ENCODE assay signal across 20 cellular contexts in genomic region chr7:134313543-134313942, GRCh38. TPM values are rescaled to one million over a fixed set of nuclear protein-coding genes. Genes with fewer than 3 reads are reported as not detected.
DNase-seq lines count a peak whose midpoint lies in the region; ATAC-seq, FAIRE-seq and TF ChIP-seq lines count a peak whose summit lies in the region.
"Had no signal": no experiment of that assay in that cellular context is flagged by ENCODE, and none has a peak within 500 bp of the region (broad histone marks: within the 10 kb centered on the region; RNA-seq: fewer than 3 reads in every experiment).

No MANE protein-coding gene starts in this region.

- TF ChIP-seq POLR2A in K562 (conservative IDR thresholded peaks at IDR 0.05): no peak

- no peaks in the 10 kb centered on the region for H3K27me3 ChIP-seq in K562 (ENCODE audit: control insufficient read depth in 2 of 2, insufficient read depth in 2 of 2, low read length in 2 of 2)
- H3K27me3 ChIP-seq in upper lobe of right lung: no peaks in the 10 kb centered on the region
- H3K27me3 ChIP-seq: BLaER1 had no signal

- H3K79me2 ChIP-seq in K562 (ENCODE audit: control insufficient read depth, insufficient read depth, low read length): peaks cover 15% of the 10 kb centered on the region; the same call in 2 of the 3 replicates

- no peaks in the 10 kb centered on the region for H3K36me3 Mint-ChIP-seq in natural killer cell

- FAIRE-seq in K562 (lab: Jason Lieb, UNC): no peak
- FAIRE-seq: GM12878 had no signal

- no TSS peak for BruUV-seq in K562 (replicated peaks; lab: Mats Ljungman, UMichigan)

- ATAC-seq in K562: no peak
- no peak for ATAC-seq in natural killer cell
- no peak for ATAC-seq in upper lobe of right lung
- ATAC-seq: A549, GM12878, HCT116 had no signal

- peak; percentile 15 for DNase-seq in DMS79 (lab: John Stamatoyannopoulos, UW)
- DNase-seq in HuH-7 (ENCODE audit: low spot score): peak; percentile 9
- DNase-seq in K562 (ENCODE audit: extremely low read depth in 1 of 4, low spot score in 3 of 4): no peak
- peak; percentile 49 for DNase-seq in left kidney (ENCODE audit: low read depth, low spot score)
- no peak for DNase-seq in natural killer cell
- DNase-seq in NCI-H1930 (lab: John Stamatoyannopoulos, UW): no peak
- no peak for DNase-seq in NAMALWA (ENCODE audit: low spot score)
- no peak for DNase-seq in upper lobe of right lung
- DNase-seq: CD4-positive, alpha-beta memory T cell; DMS153; DND-41; EL; GOT3; H7 had no signal

- no peaks in the 10 kb centered on the region for H3K9me3 Mint-ChIP-seq in natural killer cell
- H3K9me3 Mint-ChIP-seq: CD14-positive monocyte; CD4-positive, alpha-beta memory T cell had no signal

- no peak overlapping the region for H3K27ac Mint-ChIP-seq in natural killer cell
- H3K27ac Mint-ChIP-seq: CD14-positive monocyte; CD4-positive, alpha-beta memory T cell had no signal

- no peak for TF ChIP-seq CTCF in K562 (IDR thresholded peaks at IDR 0.05 in 2 of 3, conservative IDR thresholded peaks at IDR 0.05 in 1 of 3; ENCODE audit: insufficient read depth in 2 of 3, low read depth in 1 of 3, low read length in 3 of 3)
- TF ChIP-seq CTCF in natural killer cell (IDR thresholded peaks at IDR 0.05): no peak
- no peak for TF ChIP-seq CTCF in upper lobe of right lung (IDR thresholded peaks at IDR 0.05)

- no peak overlapping the region for H3K4me3 Mint-ChIP-seq in natural killer cell
- H3K4me3 Mint-ChIP-seq: CD14-positive monocyte; CD4-positive, alpha-beta memory T cell had no signal

- POLR2A ChIA-PET in K562 (lab: Yijun Ruan, JAX): interaction anchor here (0.6 to 1.8 kb wide), 4 partner anchors 9 to 229 kb away, joined by 3 to 4 read pairs (median 3); no protein-coding TSS in a partner anchor

- H3K27me3 Mint-ChIP-seq in natural killer cell (ENCODE audit: low read depth in 2 of 2): no peaks in the 10 kb centered on the region
- H3K27me3 Mint-ChIP-seq: CD4-positive, alpha-beta memory T cell had no signal

- no peak for TF ChIP-seq EP300 in K562 (IDR thresholded peaks at IDR 0.05; ENCODE audit: low read length)

- no peaks in the 10 kb centered on the region for H3K9me1 ChIP-seq in K562 (ENCODE audit: control insufficient read depth, insufficient read depth, low read length)

- in situ Hi-C loops in K562 (cut with MboI): no loop called here

- H4K20me1 ChIP-seq in K562 (replicated peaks; ENCODE audit: control insufficient read depth, insufficient read depth, low read length): no peaks in the 10 kb centered on the region
- H4K20me1 ChIP-seq: BLaER1 had no signal

- H3K4me2 ChIP-seq in K562 (ENCODE audit: insufficient read depth, low read length): no peak overlapping the region
- H3K4me2 ChIP-seq: A549, BLaER1 had no signal

- TF ChIP-seq RAD21 in K562 (CRISPR knock-in tag; conservative IDR thresholded peaks at IDR 0.05 in 1 of 2, IDR thresholded peaks at IDR 0.05 in 1 of 2): no peak

- no peak overlapping the region for H3K9ac ChIP-seq in K562 (ENCODE audit: insufficient read depth in 1 of 2, low read depth in 2 of 2, low read length in 2 of 2)
- H3K9ac ChIP-seq: BLaER1 had no signal

- intact Hi-C loops in K562 (cut with micrococcal nuclease): no loop called here
- intact Hi-C loops in natural killer cell (cut with micrococcal nuclease): no loop called here
- intact Hi-C loops in upper lobe of right lung (cut with DNase I): no loop called here

- no peak overlapping the region for H2AFZ ChIP-seq in K562 (ENCODE audit: low read depth, low read length)

- no peak overlapping the region for H3K27ac ChIP-seq in K562 (ENCODE audit: extremely low read depth, low read depth, low read length)
- H3K27ac ChIP-seq in upper lobe of right lung: no peak overlapping the region
- H3K27ac ChIP-seq: 22Rv1, A549, BLaER1 had no signal

- no peaks in the 10 kb centered on the region for H3K36me3 ChIP-seq in K562 (ENCODE audit: control insufficient read depth, insufficient read depth, low read length)
- no peaks in the 10 kb centered on the region for H3K36me3 ChIP-seq in upper lobe of right lung

- H3K4me1 ChIP-seq in K562 (replicated peaks in 1 of 2; ENCODE audit: control insufficient read depth in 2 of 2, insufficient read depth in 2 of 2, low read length in 2 of 2) (peaks cover 3 to 6% of the 10 kb centered on the region in 2 experiments; a peak in 2 of 5 replicates), upper lobe of right lung (peaks cover 10% of the 10 kb centered on the region)

- WGBS in K562 (ENCODE audit: insufficient coverage, low coverage, missing lambda C conversion rate): 75% methylated on average over 1 of the region's 1 CpG

- no peak overlapping the region for H3K4me3 ChIP-seq in K562
- H3K4me3 ChIP-seq in upper lobe of right lung: no peak overlapping the region
- H3K4me3 ChIP-seq: A549, BLaER1, GM12878 had no signal

- no peaks in the 10 kb centered on the region for H3K9me3 ChIP-seq in K562 (replicated peaks; ENCODE audit: control insufficient read depth, insufficient read depth, low read depth, low read length)
- H3K9me3 ChIP-seq in upper lobe of right lung: no peaks in the 10 kb centered on the region
- H3K9me3 ChIP-seq: A549, BLaER1 had no signal

- peaks cover 13 to 17% of the 10 kb centered on the region in 2 donors for H3K4me1 Mint-ChIP-seq in natural killer cell

- CTCF ChIA-PET in K562 (lab: Yijun Ruan, JAX; ENCODE audit: low intra/inter-chr PET ratio): no interaction called here

TF ChIP-seq in K562, 482 proteins besides CTCF, POLR2A, EP300 and RAD21 (continues in another document):
- TF ChIP-seq ZNF639 (CRISPR knock-in tag; conservative IDR thresholded peaks at IDR 0.05 in 1 of 2, IDR thresholded peaks at IDR 0.05 in 1 of 2) (no peak), ZNF12 (CRISPR knock-in tag; IDR thresholded peaks at IDR 0.05) (no peak), ZBTB11 (CRISPR knock-in tag; IDR thresholded peaks at IDR 0.05) (no peak), IRF1 (CRISPR knock-in tag; IDR thresholded peaks at IDR 0.05; ENCODE audit: borderline replicate concordance) (no peak)

RNA-seq across cellular contexts. Expression of gene SLC35B4, which starts 3.2 kb away (rescaled TPM):
- total RNA-seq in K562 (2011; cell fraction: chromatin; rRNA removed; ENCODE audit: low replicate concordance): 36.2 and 46.3 TPM in 2 replicates
- 20.3 and 25.4 TPM in 2 replicates for total RNA-seq in K562 (2011; cell fraction: nucleolus; rRNA removed)
- 36.7 and 64.9 TPM in 2 replicates for total RNA-seq in K562 (2011; cell fraction: nucleoplasm; rRNA removed)
- total RNA-seq in K562 (2014; rRNA removed): 12.1 and 20.9 TPM in 2 replicates
- total RNA-seq in K562 (2014; rRNA removed; fragmentation: Illumina TruSeq; extraction: Trizol): 17.6 and 20.0 TPM in 2 replicates
- total RNA-seq in K562 (2015; rRNA removed; fragmentation: Illumina TruSeq; extraction: Trizol): 21.2 and 22.4 TPM in 2 replicates
- total RNA-seq in K562 (2021): 28.0 and 28.2 TPM in 2 replicates
- 29.9 and 34.9 TPM in 2 replicates for polyA plus RNA-seq in K562 (2011; rRNA removed)
- 22.9 and 25.7 TPM in 2 replicates for polyA plus RNA-seq in K562 (2011; cell fraction: cytosol; rRNA removed)
- 22.4 and 26.3 TPM in 2 replicates for polyA plus RNA-seq in K562 (2011; cell fraction: nucleus; rRNA removed)
- polyA plus RNA-seq in K562 (2012): 12.9 and 15.5 TPM in 2 replicates
- 18.1 and 20.4 TPM in 2 replicates for polyA plus RNA-seq in K562 (2014; fragmentation: Illumina TruSeq; extraction: Trizol)
- 1 to 10 TPM; 6.1 to 7.0 TPM for polyA plus RNA-seq in K562 (2014; fragmentation: Nextera tagmentation; extraction: Ambion mirVana)
- 10.0 and 20.4 TPM in 2 replicates for polyA plus RNA-seq in K562 (2014; rRNA removed)
- polyA minus RNA-seq in K562 (2011; rRNA and poly(A)+ RNA removed): 46.0 and 51.7 TPM in 2 replicates
- polyA minus RNA-seq in K562 (2011; cell fraction: cytosol; rRNA and poly(A)+ RNA removed): 21.2 and 31.0 TPM in 2 replicates
- polyA minus RNA-seq in K562 (2011; cell fraction: nucleus; rRNA and poly(A)+ RNA removed): 10.8 and 16.6 TPM in 2 replicates
- total RNA-seq in natural killer cell: 10 to 100 TPM in 2 of 3 donors, 1 to 10 TPM in 1; 5.2 to 11.5 (median 11.2) TPM
- total RNA-seq in upper lobe of right lung: 12.0 TPM

Comparison
In these comparisons a context has a peak if more than half of its experiments do, and no peak if none do; other contexts are left out.
1. DNase-seq: peak in DMS79 (single experiment), HuH-7 (single experiment) and left kidney (single experiment); none in K562 (0 of 4), natural killer cell (single experiment), NCI-H1930 (0 of 2), NAMALWA (single experiment) and upper lobe of right lung (single experiment).